ENCODE assay signal across 1 cellular context in the genomic region with DNA sequence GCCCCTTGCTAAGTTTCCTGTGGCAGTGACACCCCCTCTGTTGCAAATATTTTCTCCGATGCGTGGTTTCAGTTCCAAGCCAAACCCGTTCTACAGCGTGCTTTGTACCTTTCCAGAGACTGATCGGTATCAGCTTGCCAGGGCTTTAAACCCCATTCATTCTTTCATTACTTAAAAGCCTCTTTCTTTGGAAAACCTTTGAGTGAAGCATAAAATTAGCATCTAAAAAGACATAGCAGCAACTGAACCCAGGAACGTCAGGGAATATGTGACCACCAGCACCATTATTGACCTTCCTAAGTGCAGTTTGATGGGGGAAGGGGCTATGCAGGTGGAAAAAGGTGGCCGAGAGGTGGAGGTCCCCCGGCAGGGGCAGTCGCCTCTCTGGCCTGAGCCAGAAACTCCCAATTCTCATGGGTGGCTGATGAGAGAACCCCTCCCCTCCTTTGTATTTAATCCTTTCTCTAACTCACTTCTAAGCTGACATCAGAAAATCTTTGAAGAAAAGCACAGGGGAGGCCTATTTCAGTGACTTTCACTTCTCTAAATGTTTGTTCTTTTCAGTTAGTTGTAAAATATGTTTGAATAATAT.
TF ChIP-seq lines count a peak whose summit lies in the region.

No MANE protein-coding gene starts in this region.

TF ChIP-seq in GM12878, 131 proteins besides CTCF, POLR2A, EP300 and RAD21 (continued from another document):
- TF ChIP-seq, protein P1, sequence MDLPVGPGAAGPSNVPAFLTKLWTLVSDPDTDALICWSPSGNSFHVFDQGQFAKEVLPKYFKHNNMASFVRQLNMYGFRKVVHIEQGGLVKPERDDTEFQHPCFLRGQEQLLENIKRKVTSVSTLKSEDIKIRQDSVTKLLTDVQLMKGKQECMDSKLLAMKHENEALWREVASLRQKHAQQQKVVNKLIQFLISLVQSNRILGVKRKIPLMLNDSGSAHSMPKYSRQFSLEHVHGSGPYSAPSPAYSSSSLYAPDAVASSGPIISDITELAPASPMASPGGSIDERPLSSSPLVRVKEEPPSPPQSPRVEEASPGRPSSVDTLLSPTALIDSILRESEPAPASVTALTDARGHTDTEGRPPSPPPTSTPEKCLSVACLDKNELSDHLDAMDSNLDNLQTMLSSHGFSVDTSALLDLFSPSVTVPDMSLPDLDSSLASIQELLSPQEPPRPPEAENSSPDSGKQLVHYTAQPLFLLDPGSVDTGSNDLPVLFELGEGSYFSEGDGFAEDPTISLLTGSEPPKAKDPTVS (IDR thresholded peaks at IDR 0.05; ENCODE audit: low read depth, low read length): no peak
- peak; percentile 61; the same call in 1 of the 2 replicates for TF ChIP-seq SMARCA5 (IDR thresholded peaks at IDR 0.05)
- no peak for TF ChIP-seq HCFC1 (IDR thresholded peaks at IDR 0.05; ENCODE audit: low read length)
- peak; percentile 69 for TF ChIP-seq ATF7 (IDR thresholded peaks at IDR 0.05; ENCODE audit: low read depth)
- TF ChIP-seq ZNF274 (IDR thresholded peaks at IDR 0.05; ENCODE audit: insufficient read depth, insufficient read length): no peak
- TF ChIP-seq ZNF217 (IDR thresholded peaks at IDR 0.05): no peak
- no peak for TF ChIP-seq NFXL1 (IDR thresholded peaks at IDR 0.05; ENCODE audit: borderline replicate concordance)
- TF ChIP-seq JUNB (IDR thresholded peaks at IDR 0.05): 0 out of 2 replicates have a peak, but pooled peaks have one; percentile 3
- TF ChIP-seq TAF1 (IDR thresholded peaks at IDR 0.05; ENCODE audit: borderline replicate concordance, low read depth, low read length): 0 out of 2 replicates have a peak, but pooled peaks have one; percentile 35
- TF ChIP-seq CHD1 (IDR thresholded peaks at IDR 0.05; ENCODE audit: low read depth, low read length): no peak
- peak; percentile 24; the same call in 1 of the 2 replicates for TF ChIP-seq POLR2AphosphoS5 (IDR thresholded peaks at IDR 0.05; ENCODE audit: low read length)
